In the genomic region with DNA sequence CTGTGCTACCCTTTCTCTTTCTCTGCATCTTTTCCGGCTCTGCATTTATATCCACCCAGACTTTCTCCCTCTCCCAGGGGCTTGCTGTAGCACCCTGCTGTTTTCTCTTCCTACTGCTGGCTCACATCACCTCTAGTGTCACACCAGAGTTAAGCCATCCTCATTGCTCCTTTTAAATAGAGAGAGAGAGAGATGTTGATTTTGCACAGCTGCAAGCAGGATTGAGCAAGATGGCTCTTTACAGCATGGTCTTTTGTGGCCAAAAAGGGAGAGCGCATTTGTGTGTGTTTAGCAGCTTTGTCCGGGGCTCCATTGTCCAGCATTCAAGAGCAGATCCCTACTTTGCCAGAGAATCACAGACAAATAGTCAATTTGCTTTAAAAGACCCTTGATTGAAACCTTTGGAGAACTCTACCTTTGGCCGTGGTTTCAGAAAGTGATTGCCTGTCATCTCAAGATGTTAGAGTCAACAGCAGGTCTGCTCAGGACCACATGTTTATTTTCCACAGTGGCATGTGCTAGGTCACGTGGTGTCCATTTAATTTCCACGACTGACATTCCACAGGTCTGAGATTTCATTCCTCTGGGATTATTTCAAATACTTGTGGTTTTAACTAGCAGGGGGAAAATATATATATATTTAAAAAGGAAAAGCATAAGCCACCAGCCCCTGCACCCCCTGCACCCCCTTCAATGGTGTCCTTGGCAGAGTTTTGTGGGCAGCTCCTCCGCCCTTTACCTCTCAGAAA, we compare ENCODE assay signal across 11 cellular contexts.
DNase-seq lines count a peak whose midpoint lies in the region; ATAC-seq and TF ChIP-seq lines count a peak whose summit lies in the region.
"Had no signal": no experiment of that assay in that cellular context is flagged by ENCODE, and none has a peak within 500 bp of the region (broad histone marks: within the 10 kb centered on the region; RNA-seq: fewer than 3 reads in every experiment).

No MANE protein-coding gene starts in this region.

- no peaks in the 10 kb centered on the region for H3K36me3 ChIP-seq in ascending aorta

- H3K9me3 ChIP-seq in ascending aorta (no peaks in the 10 kb centered on the region), right cardiac atrium (ENCODE audit: control insufficient read depth, low read length) (no peaks in the 10 kb centered on the region)

- H3K4me3 ChIP-seq in ascending aorta (no peak overlapping the region), right cardiac atrium (ENCODE audit: low read length) (no peak overlapping the region), skeletal muscle cell (ENCODE audit: low read depth, low read length) (no peak overlapping the region)

- peak; percentile 75 to 77 for ATAC-seq in right cardiac atrium

- 64% methylated on average over 7 of the region's 7 CpGs for WGBS in right cardiac atrium

- peaks cover 7 to 27% of the 10 kb centered on the region in 2 donors for H3K4me1 ChIP-seq in ascending aorta
- no peaks in the 10 kb centered on the region for H3K4me1 ChIP-seq in right cardiac atrium (ENCODE audit: control insufficient read depth, insufficient read depth, low read length)

- H3K27ac ChIP-seq in ascending aorta, result peak overlapping the region; percentile 62 to 68
- H3K27ac ChIP-seq in right cardiac atrium (ENCODE audit: low read length), result peak overlapping the region; percentile 63

- no peaks in the 10 kb centered on the region for H3K27me3 ChIP-seq in ascending aorta
- no peaks in the 10 kb centered on the region for H3K27me3 ChIP-seq in right cardiac atrium (ENCODE audit: control insufficient read depth, insufficient read depth)

- intact Hi-C loops in ascending aorta (cut with DNase I) (no loop called here), right cardiac atrium (cut with DNase I) (loop anchor here in 1 of 4 donors (10.0 kb wide), 1 partner anchor 359 kb away; a partner anchor contains a TSS)

- TF ChIP-seq CTCF in ascending aorta (IDR thresholded peaks at IDR 0.05), result no peak

- DNase-seq in HS-27A (ENCODE audit: low read depth) (peak; percentile 83), ascending aorta (ENCODE audit: low spot score in 2 of 2) (no peak), right cardiac atrium (no peak), skeletal muscle cell (ENCODE audit: low read depth) (peak; percentile 79), HUDEP-2 (lab: John Stamatoyannopoulos, UW; ENCODE audit: unreplicated experiment in 76 of 76) (no peak), NCI-H2029 (lab: John Stamatoyannopoulos, UW) (no peak), RPMI8226 (no peak)
- no peak for DNase-seq in activated CD4-positive, alpha-beta T cell treated with anti-CD3 and anti-CD28 coated beads, Interleukin-2, amount 50 U/mL, for 4 hours
- DNase-seq: activated naive CD8-positive, alpha-beta T cell treated with anti-CD3 and anti-CD28 coated beads, Interleukin-2, amount 10 ng/mL, durations not matched to agents 7 days and 5 days; immature natural killer cell; T-helper 1 cell had no signal

Comparison
In these comparisons a context has a peak if more than half of its experiments do, and no peak if none do; other contexts are left out.
1. DNase-seq: peak in HS-27A (single experiment) and skeletal muscle cell (single experiment); none in ascending aorta (0 of 2), right cardiac atrium (0 of 3), HUDEP-2 (0 of 76), activated CD4-positive, alpha-beta T cell treated with anti-CD3 and anti-CD28 coated beads, Interleukin-2, amount 50 U/mL, for 4 hours (0 of 2), NCI-H2029 (single experiment) and RPMI8226 (single experiment).